In genomic region chr12:12821975-12822374, GRCh38 we compare ENCODE assay signal across 14 cellular contexts. TPM values are rescaled to one million over a fixed set of nuclear protein-coding genes. Genes with fewer than 3 reads are reported as not detected.
DNase-seq lines count a peak whose midpoint lies in the region; ATAC-seq lines count a peak whose summit lies in the region.
"Had no signal": no experiment of that assay in that cellular context is flagged by ENCODE, and none has a peak within 500 bp of the region (broad histone marks: within the 10 kb centered on the region; RNA-seq: fewer than 3 reads in every experiment).

No MANE protein-coding gene starts in this region.

- no peaks in the 10 kb centered on the region for H3K27me3 Mint-ChIP-seq in activated T-cell treated with anti-CD3 and anti-CD28 coated beads, Interleukin-2, amount 50 U/mL, for 72 hours (ENCODE audit: low read depth)
- no peaks in the 10 kb centered on the region for H3K27me3 Mint-ChIP-seq in stimulated activated memory B cell treated with anti-CD40 and anti-IgM and Interleukin-4, amounts not matched to agents 10 μg/mL and 1 μg/mL and 100 μg/mL, for 72 hours

- intact Hi-C loops in left cardiac atrium (cut with DNase I) = no loop called here

- DNase-seq in activated T-cell treated with anti-CD3 and anti-CD28 coated beads, Interleukin-2, amount 50 U/mL, for 72 hours = no peak
- no peak for DNase-seq in activated T-cell treated with anti-CD3 and anti-CD28 coated beads, Interleukin-2, amount 50 U/mL, for 1 hour
- DNase-seq in left cardiac atrium = no peak
- no peak for DNase-seq in SHP77 treated with DMSO at 0.1 percent for 48 hours (lab: John Stamatoyannopoulos, UW)
- DNase-seq in DMS 273 (lab: John Stamatoyannopoulos, UW; ENCODE audit: unreplicated experiment) = no peak
- DNase-seq: 8988T; activated T-cell treated with anti-CD3 and anti-CD28 coated beads for 4 hours; effector CD8-positive, alpha-beta T cell; NCI-H1930 had no signal

- peaks cover 12 to 46% of the 10 kb centered on the region in 2 donors for H3K36me3 Mint-ChIP-seq in activated T-cell treated with anti-CD3 and anti-CD28 coated beads, Interleukin-2, amount 50 U/mL, for 72 hours (ENCODE audit: insufficient read depth in 2 of 2)
- peaks cover 76% of the 10 kb centered on the region for H3K36me3 Mint-ChIP-seq in stimulated activated memory B cell treated with anti-CD40 and anti-IgM and Interleukin-4, amounts not matched to agents 10 μg/mL and 1 μg/mL and 100 μg/mL, for 72 hours

- no peaks in the 10 kb centered on the region for H3K9me3 Mint-ChIP-seq in activated T-cell treated with anti-CD3 and anti-CD28 coated beads, Interleukin-2, amount 50 U/mL, for 72 hours
- H3K9me3 Mint-ChIP-seq in stimulated activated memory B cell treated with anti-CD40 and anti-IgM and Interleukin-4, amounts not matched to agents 10 μg/mL and 1 μg/mL and 100 μg/mL, for 72 hours = no peaks in the 10 kb centered on the region
- H3K9me3 Mint-ChIP-seq: neural crest cell had no signal

- no peak overlapping the region for H3K4me3 Mint-ChIP-seq in activated T-cell treated with anti-CD3 and anti-CD28 coated beads, Interleukin-2, amount 50 U/mL, for 72 hours
- no peak overlapping the region for H3K4me3 Mint-ChIP-seq in stimulated activated memory B cell treated with anti-CD40 and anti-IgM and Interleukin-4, amounts not matched to agents 10 μg/mL and 1 μg/mL and 100 μg/mL, for 72 hours
- H3K4me3 Mint-ChIP-seq: neural crest cell had no signal

- H3K27ac Mint-ChIP-seq in activated T-cell treated with anti-CD3 and anti-CD28 coated beads, Interleukin-2, amount 50 U/mL, for 72 hours = peak overlapping the region; percentile 83
- peak overlapping the region; percentile 37 for H3K27ac Mint-ChIP-seq in stimulated activated memory B cell treated with anti-CD40 and anti-IgM and Interleukin-4, amounts not matched to agents 10 μg/mL and 1 μg/mL and 100 μg/mL, for 72 hours

- no peak for ATAC-seq in activated T-cell treated with anti-CD3 and anti-CD28 coated beads, Interleukin-2, amount 50 U/mL, for 72 hours (replicated peaks in 1 of 2)
- peak; percentile 63 for ATAC-seq in GM21786 (IDR thresholded peaks at IDR 0.05; ENCODE audit: unreplicated experiment)
- peak; percentile 80 for ATAC-seq in HG03342 (IDR thresholded peaks at IDR 0.05; ENCODE audit: unreplicated experiment)
- no peak for ATAC-seq in stimulated activated memory B cell treated with anti-CD40 and anti-IgM and Interleukin-4, amounts not matched to agents 10 μg/mL and 1 μg/mL and 100 μg/mL, for 72 hours
- ATAC-seq in left cardiac atrium = no peak
- ATAC-seq: left lobe of liver had no signal

- peaks cover 33% of the 10 kb centered on the region for H3K4me1 Mint-ChIP-seq in activated T-cell treated with anti-CD3 and anti-CD28 coated beads, Interleukin-2, amount 50 U/mL, for 72 hours (ENCODE audit: low read depth)
- H3K4me1 Mint-ChIP-seq in stimulated activated memory B cell treated with anti-CD40 and anti-IgM and Interleukin-4, amounts not matched to agents 10 μg/mL and 1 μg/mL and 100 μg/mL, for 72 hours = peaks cover 30% of the 10 kb centered on the region
- H3K4me1 Mint-ChIP-seq: neural crest cell had no signal

RNA-seq across cellular contexts. Expression of gene DDX47, which starts 8.8 kb away (rescaled TPM):
- 10 to 100 TPM; 58.2 to 67.8 TPM for total RNA-seq in activated T-cell treated with anti-CD3 and anti-CD28 coated beads, Interleukin-2, amount 50 U/mL, for 72 hours
- total RNA-seq in left cardiac atrium = 10 to 100 TPM; 29.7 to 31.6 TPM

RNA-seq across cellular contexts. Expression of gene APOLD1, which starts 36.5 kb away (rescaled TPM):
- 10 to 100 TPM; 10.4 to 12.8 TPM for total RNA-seq in activated T-cell treated with anti-CD3 and anti-CD28 coated beads, Interleukin-2, amount 50 U/mL, for 72 hours
- total RNA-seq in left cardiac atrium = 10 to 100 TPM; 36.0 to 56.7 TPM

Comparison
In these comparisons a context has a peak if more than half of its experiments do, and no peak if none do; other contexts are left out.
1. ATAC-seq: peak in GM21786 (single experiment) and HG03342 (single experiment); none in activated T-cell treated with anti-CD3 and anti-CD28 coated beads, Interleukin-2, amount 50 U/mL, for 72 hours (0 of 2), stimulated activated memory B cell treated with anti-CD40 and anti-IgM and Interleukin-4, amounts not matched to agents 10 μg/mL and 1 μg/mL and 100 μg/mL, for 72 hours (single experiment) and left cardiac atrium (0 of 2).